Comparison of ENCODE assay signal across 21 cellular contexts in genomic region chr3:71908001-71908400, GRCh38.
"Had no signal": no experiment of that assay in that cellular context is flagged by ENCODE, and none has a peak within 500 bp of the region (broad histone marks: within the 10 kb centered on the region; RNA-seq: fewer than 3 reads in every experiment).

No MANE protein-coding gene starts in this region.

- H3K4me3 ChIP-seq: pancreas, psoas muscle, right lobe of liver, thoracic aorta, vagina had no signal

- H3K27me3 Mint-ChIP-seq: activated CD4-positive, alpha-beta memory T cell treated with anti-CD3 and anti-CD28 coated beads for 36 hours had no signal

- H3K36me3 Mint-ChIP-seq: activated CD4-positive, alpha-beta memory T cell treated with anti-CD3 and anti-CD28 coated beads for 36 hours; memory B cell; natural killer cell treated with Interleukin-12 subunit alpha and Interleukin-12 subunit beta and Interleukin-15 and Interleukin-18, amount 100 ng/mL, for 72 hours; stimulated activated naive B cell treated with anti-CD40 and anti-IgM and Interleukin-4, amounts not matched to agents 10 μg/mL and 1 μg/mL and 100 μg/mL, for 72 hours; type B pancreatic cell had no signal

- H3K27ac Mint-ChIP-seq: activated CD4-positive, alpha-beta memory T cell treated with anti-CD3 and anti-CD28 coated beads for 36 hours; activated naive CD4-positive, alpha-beta T cell treated with anti-CD3 and anti-CD28 coated beads for 36 hours; activated naive CD8-positive, alpha-beta T cell treated with anti-CD3 and anti-CD28 coated beads, Interleukin-2, amount 10 ng/mL, durations not matched to agents 7 days and 5 days; dendritic cell treated with granulocyte-macrophage colony-stimulating factor and Interleukin-4, amounts not matched to agents 40 ng/mL and 50 ng/mL, for 4 days; memory B cell; natural killer cell treated with Interleukin-12 subunit alpha and Interleukin-12 subunit beta and Interleukin-15 and Interleukin-18, amount 100 ng/mL, for 72 hours; stimulated activated naive B cell treated with anti-CD40 and anti-IgM and Interleukin-4, amounts not matched to agents 10 μg/mL and 1 μg/mL and 100 μg/mL, for 72 hours; T-helper 1 cell treated with Interleukin-12 subunit alpha and Interleukin-12 subunit beta and Interleukin-4 antibody, amounts not matched to agents 30 μg/mL and 1 μg/mL, for 36 hours; type B pancreatic cell had no signal

- ATAC-seq: natural killer cell treated with Interleukin-12 subunit alpha and Interleukin-12 subunit beta and Interleukin-15 and Interleukin-18, amount 100 ng/mL, for 72 hours; pancreas; psoas muscle; right lobe of liver; stimulated activated naive B cell treated with anti-CD40 and anti-IgM and Interleukin-4, amounts not matched to agents 10 μg/mL and 1 μg/mL and 100 μg/mL, for 72 hours had no signal

- FAIRE-seq: pancreas, small intestine had no signal

- H3K27ac ChIP-seq: pancreas, psoas muscle, right lobe of liver, thoracic aorta, vagina had no signal

- H3K9me3 Mint-ChIP-seq: activated CD4-positive, alpha-beta memory T cell treated with anti-CD3 and anti-CD28 coated beads for 36 hours; activated naive CD4-positive, alpha-beta T cell treated with anti-CD3 and anti-CD28 coated beads for 36 hours; activated naive CD8-positive, alpha-beta T cell treated with anti-CD3 and anti-CD28 coated beads, Interleukin-2, amount 10 ng/mL, durations not matched to agents 7 days and 5 days; dendritic cell treated with granulocyte-macrophage colony-stimulating factor and Interleukin-4, amounts not matched to agents 40 ng/mL and 50 ng/mL, for 4 days; memory B cell; natural killer cell treated with Interleukin-12 subunit alpha and Interleukin-12 subunit beta and Interleukin-15 and Interleukin-18, amount 100 ng/mL, for 72 hours; stimulated activated naive B cell treated with anti-CD40 and anti-IgM and Interleukin-4, amounts not matched to agents 10 μg/mL and 1 μg/mL and 100 μg/mL, for 72 hours; T-helper 1 cell treated with Interleukin-12 subunit alpha and Interleukin-12 subunit beta and Interleukin-4 antibody, amounts not matched to agents 30 μg/mL and 1 μg/mL, for 36 hours; type B pancreatic cell had no signal

- H3K36me3 ChIP-seq: neutrophil, pancreas, right lobe of liver, thoracic aorta, vagina had no signal

- H3K27me3 ChIP-seq: pancreas, right lobe of liver, vagina had no signal

- H3K9me3 ChIP-seq: neutrophil, pancreas, psoas muscle, right lobe of liver, thoracic aorta, vagina had no signal

- H3K4me3 Mint-ChIP-seq: activated CD4-positive, alpha-beta memory T cell treated with anti-CD3 and anti-CD28 coated beads for 36 hours; activated naive CD4-positive, alpha-beta T cell treated with anti-CD3 and anti-CD28 coated beads for 36 hours; activated naive CD8-positive, alpha-beta T cell treated with anti-CD3 and anti-CD28 coated beads, Interleukin-2, amount 10 ng/mL, durations not matched to agents 7 days and 5 days; dendritic cell treated with granulocyte-macrophage colony-stimulating factor and Interleukin-4, amounts not matched to agents 40 ng/mL and 50 ng/mL, for 4 days; memory B cell; natural killer cell treated with Interleukin-12 subunit alpha and Interleukin-12 subunit beta and Interleukin-15 and Interleukin-18, amount 100 ng/mL, for 72 hours; T-helper 1 cell treated with Interleukin-12 subunit alpha and Interleukin-12 subunit beta and Interleukin-4 antibody, amounts not matched to agents 30 μg/mL and 1 μg/mL, for 36 hours; type B pancreatic cell had no signal

- H3K4me1 ChIP-seq: pancreas, psoas muscle had no signal

- DNase-seq: activated CD4-positive, alpha-beta memory T cell treated with anti-CD3 and anti-CD28 coated beads for 36 hours; activated CD4-positive, alpha-beta T cell treated with anti-CD3 and anti-CD28 coated beads for 48 hours; activated naive CD4-positive, alpha-beta T cell treated with anti-CD3 and anti-CD28 coated beads for 36 hours; activated naive CD8-positive, alpha-beta T cell treated with anti-CD3 and anti-CD28 coated beads, Interleukin-2, amount 10 ng/mL, durations not matched to agents 7 days and 5 days; activated T-cell treated with anti-CD3 and anti-CD28 coated beads, Interleukin-2, amount 50 U/mL, for 48 hours; effector CD4-positive, alpha-beta T cell; erythroblast; right lobe of liver; small intestine; stimulated activated CD4-positive, alpha-beta T cell treated with anti-CD3 and anti-CD28 coated beads, Interleukin-2, amount 100 ng/mL, for 24 hours; stimulated activated naive B cell treated with anti-CD40 and anti-IgM and Interleukin-4, amounts not matched to agents 10 μg/mL and 1 μg/mL and 100 μg/mL, for 72 hours had no signal
